Comparison of ENCODE assay signal across 14 cellular contexts in genomic region chr18:73462092-73462491, GRCh38.
A peak's percentile ranks its signal among the peaks of the same experiment; 100 is the strongest.
DNase-seq lines count a peak whose midpoint lies in the region; ATAC-seq and TF ChIP-seq lines count a peak whose summit lies in the region.
"Had no signal": no experiment of that assay in that cellular context is flagged by ENCODE, and none has a peak within 500 bp of the region (broad histone marks: within the 10 kb centered on the region; RNA-seq: fewer than 3 reads in every experiment).

No MANE protein-coding gene starts in this region.

- ATAC-seq in HG03097 (IDR thresholded peaks at IDR 0.05; ENCODE audit: low FRiP score, unreplicated experiment): no peak
- ATAC-seq: stimulated activated memory B cell treated with anti-CD40 and anti-IgM and Interleukin-4, amounts not matched to agents 10 μg/mL and 1 μg/mL and 100 μg/mL, for 72 hours had no signal

- no peak for TF ChIP-seq CTCF in AG10803 (conservative IDR thresholded peaks at IDR 0.05; ENCODE audit: low read length)
- no peak for TF ChIP-seq CTCF in HFF-Myc (IDR thresholded peaks at IDR 0.05; ENCODE audit: low read depth, low read length, missing control alignments)
- TF ChIP-seq CTCF in cardiac fibroblast (IDR thresholded peaks at IDR 0.05; ENCODE audit: low read depth, low read length): no peak
- TF ChIP-seq CTCF in nephron (IDR thresholded peaks at IDR 0.05; ENCODE audit: unreplicated experiment in 3 of 3): no peak

- H3K4me1 Mint-ChIP-seq in nephron: peaks cover 21% of the 10 kb centered on the region
- H3K4me1 Mint-ChIP-seq: stimulated activated memory B cell treated with anti-CD40 and anti-IgM and Interleukin-4, amounts not matched to agents 10 μg/mL and 1 μg/mL and 100 μg/mL, for 72 hours had no signal

- no peaks in the 10 kb centered on the region for H3K27me3 Mint-ChIP-seq in nephron (ENCODE audit: low read depth)
- H3K27me3 Mint-ChIP-seq: stimulated activated memory B cell treated with anti-CD40 and anti-IgM and Interleukin-4, amounts not matched to agents 10 μg/mL and 1 μg/mL and 100 μg/mL, for 72 hours had no signal

- H3K36me3 Mint-ChIP-seq in nephron (ENCODE audit: low read depth): no peaks in the 10 kb centered on the region
- H3K36me3 Mint-ChIP-seq: stimulated activated memory B cell treated with anti-CD40 and anti-IgM and Interleukin-4, amounts not matched to agents 10 μg/mL and 1 μg/mL and 100 μg/mL, for 72 hours had no signal

- H3K9me3 Mint-ChIP-seq in nephron: peaks cover under 1% of the 10 kb centered on the region
- H3K9me3 Mint-ChIP-seq: stimulated activated memory B cell treated with anti-CD40 and anti-IgM and Interleukin-4, amounts not matched to agents 10 μg/mL and 1 μg/mL and 100 μg/mL, for 72 hours had no signal

- H3K4me3 Mint-ChIP-seq in nephron: peak overlapping the region in 1 of 3 experiments; percentile 5
- H3K4me3 Mint-ChIP-seq: stimulated activated memory B cell treated with anti-CD40 and anti-IgM and Interleukin-4, amounts not matched to agents 10 μg/mL and 1 μg/mL and 100 μg/mL, for 72 hours had no signal

- H3K27ac Mint-ChIP-seq in nephron: peak overlapping the region; percentile 87 to 91 (median 90)
- H3K27ac Mint-ChIP-seq: stimulated activated memory B cell treated with anti-CD40 and anti-IgM and Interleukin-4, amounts not matched to agents 10 μg/mL and 1 μg/mL and 100 μg/mL, for 72 hours had no signal

- no peak overlapping the region for H3K4me3 ChIP-seq in AG10803 (ENCODE audit: low read length)
- H3K4me3 ChIP-seq in HFF-Myc (replicated peaks; ENCODE audit: low read depth, low read length): no peak overlapping the region
- no peak overlapping the region for H3K4me3 ChIP-seq in cardiac fibroblast (replicated peaks in 1 of 2; ENCODE audit: low read depth in 2 of 2, low read length in 2 of 2)
- H3K4me3 ChIP-seq: cardiac muscle cell, esophagus squamous epithelium had no signal

- DNase-seq in AG10803 (ENCODE audit: low read depth) (peak; percentile 80), HFF-Myc (ENCODE audit: extremely low read depth, low read depth) (peak; percentile 37), cardiac fibroblast (ENCODE audit: low read depth in 2 of 2) (peak; percentile 75 to 86), T-helper 9 cell (no peak), DMS 273 (lab: John Stamatoyannopoulos, UW; ENCODE audit: unreplicated experiment) (no peak), SK-N-DZ (ENCODE audit: low spot score) (no peak)
- DNase-seq: activated T-cell treated with anti-CD3 and anti-CD28 coated beads, Interleukin-2, amount 50 U/mL, for 48 hours; esophagus squamous epithelium; KG1; stimulated activated CD4-positive, alpha-beta T cell treated with anti-CD3 and anti-CD28 coated beads, Interleukin-1b, Interleukin-23, amount 100 ng/mL, for 48 hours had no signal

Comparison
In these comparisons a context has a peak if more than half of its experiments do, and no peak if none do; other contexts are left out.
1. DNase-seq: peak in AG10803 (single experiment), HFF-Myc (single experiment) and cardiac fibroblast (2 of 2); none in T-helper 9 cell (single experiment), DMS 273 (single experiment) and SK-N-DZ (single experiment).